Comparison of ENCODE assay signal across 8 cellular contexts in the genomic region with DNA sequence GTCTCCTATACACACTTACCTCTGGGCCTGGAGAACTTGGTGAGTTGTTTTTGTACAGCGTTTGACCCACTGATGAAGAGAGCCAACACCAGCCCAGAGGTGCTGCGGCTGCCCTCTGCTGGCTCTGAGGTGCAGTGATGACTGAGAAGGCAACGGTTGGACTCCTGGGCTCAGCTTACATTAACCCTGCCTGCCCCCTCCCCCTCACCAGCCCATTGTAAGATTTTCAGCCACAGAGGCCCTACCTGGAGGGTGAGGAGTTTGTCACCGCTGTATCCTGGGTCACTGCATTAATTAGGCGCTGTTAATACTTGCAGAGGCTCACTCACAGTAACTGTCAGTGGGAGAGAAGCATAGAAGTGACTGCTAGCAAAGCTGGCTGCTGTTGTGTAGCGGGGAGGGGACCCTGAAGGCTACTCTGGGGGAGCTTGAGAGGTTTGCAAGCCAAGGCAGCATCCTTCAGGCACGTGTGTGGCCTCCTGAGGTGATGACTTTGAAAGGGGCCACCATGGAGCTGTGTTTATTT. TPM values are rescaled to one million over a fixed set of nuclear protein-coding genes. Genes with fewer than 3 reads are reported as not detected.
DNase-seq lines count a peak whose midpoint lies in the region; ATAC-seq and TF ChIP-seq lines count a peak whose summit lies in the region.

No MANE protein-coding gene starts in this region.

- H3K27ac ChIP-seq in OCI-LY7 (ENCODE audit: low read depth, low read length, poor library complexity, severe bottlenecking) (no peak overlapping the region), neural cell (ENCODE audit: low read length) (no peak overlapping the region)

- CTCF ChIA-PET in OCI-LY7 (lab: Charles Lee; ENCODE audit: unreplicated experiment): interaction anchor here (0.6 kb wide), 1 partner anchor 14 kb away, joined by 3 read pairs; no protein-coding TSS in a partner anchor

- H3F3A ChIP-seq in neural cell (ENCODE audit: insufficient read depth, low read length, poor library complexity, severe bottlenecking): no peaks in the 10 kb centered on the region

- no peaks in the 10 kb centered on the region for H3K4me1 ChIP-seq in OCI-LY7 (ENCODE audit: insufficient read depth, low read length, poor library complexity, severe bottlenecking)

- peak; percentile 54 for DNase-seq in GM06990 (ENCODE audit: extremely low read depth, insufficient read length)
- peak; percentile 57 for DNase-seq in OCI-LY7 (ENCODE audit: low spot score)
- DNase-seq in activated T-cell treated with anti-CD3 and anti-CD28 coated beads, Interleukin-2, amount 50 U/mL, for 24 hours: peak; percentile 75
- peak; percentile 78 for DNase-seq in fibroblast of mammary gland (ENCODE audit: low read depth)
- peak; percentile 84 for DNase-seq in superior temporal gyrus (ENCODE audit: extremely low spot score)

- no peaks in the 10 kb centered on the region for H4K20me1 ChIP-seq in OCI-LY7 (ENCODE audit: insufficient read depth, low read length)
- H4K20me1 ChIP-seq in neural cell (ENCODE audit: insufficient read depth): no peaks in the 10 kb centered on the region

- H3K4me3 ChIP-seq in GM06990 (replicated peaks; ENCODE audit: low read depth, low read length) (no peak overlapping the region), OCI-LY7 (ENCODE audit: low read depth, low read length, poor library complexity, severe bottlenecking) (no peak overlapping the region), fibroblast of mammary gland (ENCODE audit: control insufficient read depth, low read depth, low read length) (no peak overlapping the region), neural cell (ENCODE audit: low read length) (no peak overlapping the region)

- TF ChIP-seq EP300 in neural cell (conservative IDR thresholded peaks at IDR 0.05; ENCODE audit: poor library complexity, severe bottlenecking): no peak

- H3K9me3 ChIP-seq in OCI-LY7 (ENCODE audit: low read length) (no peaks in the 10 kb centered on the region), neural cell (ENCODE audit: low read length) (no peaks in the 10 kb centered on the region)

- TF ChIP-seq CTCF in GM06990 (IDR thresholded peaks at IDR 0.05; ENCODE audit: insufficient read depth, low read length, poor library complexity, severe bottlenecking): peak; percentile 91
- peak; percentile 78 for TF ChIP-seq CTCF in OCI-LY7 (conservative IDR thresholded peaks at IDR 0.05; ENCODE audit: low read length)
- TF ChIP-seq CTCF in fibroblast of mammary gland (conservative IDR thresholded peaks at IDR 0.05; ENCODE audit: control insufficient read depth, insufficient read depth, low read depth, low read length): peak; percentile 93
- peak; percentile 82 for TF ChIP-seq CTCF in neural cell (IDR thresholded peaks at IDR 0.05; ENCODE audit: poor library complexity, severe bottlenecking)

- POLR2A ChIA-PET in OCI-LY7 (lab: Charles Lee): interaction anchor here (0.6 to 1.4 kb wide), 6 partner anchors 10 to 152 kb away, joined by 3 to 5 read pairs (median 4); no protein-coding TSS in a partner anchor

- intact Hi-C loops in OCI-LY7 (cut with micrococcal nuclease; ENCODE audit: unreplicated experiment): loop anchor here (1.0 kb wide), 2 partner anchors 90 to 146 kb away; no protein-coding TSS in a partner anchor

- H3K27me3 ChIP-seq in GM06990 (replicated peaks; ENCODE audit: control insufficient read depth, insufficient read depth, low read length) (no peaks in the 10 kb centered on the region), neural cell (ENCODE audit: insufficient read depth, low read depth, low read length) (no peaks in the 10 kb centered on the region)

- H3K4me3 Mint-ChIP-seq in activated T-cell treated with anti-CD3 and anti-CD28 coated beads, Interleukin-2, amount 50 U/mL, for 24 hours: no peak overlapping the region

- ATAC-seq in HG02885 (IDR thresholded peaks at IDR 0.05; ENCODE audit: poor library complexity, unreplicated experiment): peak; percentile 58
- no peak for ATAC-seq in HG03439 (IDR thresholded peaks at IDR 0.05; ENCODE audit: unreplicated experiment)

- no TSS peak for BruUV-seq in OCI-LY7 (replicated peaks; lab: Mats Ljungman, UMichigan)

- peak; percentile 79 for TF ChIP-seq RAD21 in neural cell (conservative IDR thresholded peaks at IDR 0.05)

- H3K4me2 ChIP-seq in OCI-LY7 (ENCODE audit: low read length): no peak overlapping the region
- H3K4me2 ChIP-seq in neural cell (ENCODE audit: low read length): no peak overlapping the region

- H2AFZ ChIP-seq in OCI-LY7 (ENCODE audit: low read length) (no peak overlapping the region), neural cell (ENCODE audit: low read depth, low read length) (no peak overlapping the region)

- no peak overlapping the region for H3K27ac Mint-ChIP-seq in activated T-cell treated with anti-CD3 and anti-CD28 coated beads, Interleukin-2, amount 50 U/mL, for 24 hours

- H3K9me2 ChIP-seq in OCI-LY7 (ENCODE audit: insufficient read depth, low read length): no peaks in the 10 kb centered on the region
- no peaks in the 10 kb centered on the region for H3K9me2 ChIP-seq in neural cell (ENCODE audit: insufficient read depth, low read length)

- H3K4me1 Mint-ChIP-seq in activated T-cell treated with anti-CD3 and anti-CD28 coated beads, Interleukin-2, amount 50 U/mL, for 24 hours (ENCODE audit: low read depth): peaks cover 1% of the 10 kb centered on the region

- no peak overlapping the region for H3K9ac ChIP-seq in neural cell (ENCODE audit: low read length)

- H3K9me3 Mint-ChIP-seq in activated T-cell treated with anti-CD3 and anti-CD28 coated beads, Interleukin-2, amount 50 U/mL, for 24 hours: no peaks in the 10 kb centered on the region

- H3K36me3 Mint-ChIP-seq in activated T-cell treated with anti-CD3 and anti-CD28 coated beads, Interleukin-2, amount 50 U/mL, for 24 hours (ENCODE audit: low read depth): no peaks in the 10 kb centered on the region

- no peaks in the 10 kb centered on the region for H3K36me3 ChIP-seq in GM06990 (ENCODE audit: control insufficient read depth, insufficient read depth, low read length)
- no peaks in the 10 kb centered on the region for H3K36me3 ChIP-seq in OCI-LY7 (ENCODE audit: insufficient read depth, low read length)
- H3K36me3 ChIP-seq in neural cell (ENCODE audit: insufficient read depth, low read length): no peaks in the 10 kb centered on the region

- no peaks in the 10 kb centered on the region for H3K79me2 ChIP-seq in OCI-LY7 (ENCODE audit: insufficient read depth, low read depth, low read length)
- H3K79me2 ChIP-seq in neural cell (replicated peaks; ENCODE audit: insufficient read depth, low read length): no peaks in the 10 kb centered on the region

- H3K27me3 Mint-ChIP-seq in activated T-cell treated with anti-CD3 and anti-CD28 coated beads, Interleukin-2, amount 50 U/mL, for 24 hours: no peaks in the 10 kb centered on the region

TF ChIP-seq in neural cell, 6 proteins besides CTCF, POLR2A, EP300 and RAD21:
- TF ChIP-seq SMC3 (conservative IDR thresholded peaks at IDR 0.05; ENCODE audit: poor library complexity) (peak; percentile 89), TAF1 (IDR thresholded peaks at IDR 0.05; ENCODE audit: low read depth) (no peak)
- TF ChIP-seq, protein P1, sequence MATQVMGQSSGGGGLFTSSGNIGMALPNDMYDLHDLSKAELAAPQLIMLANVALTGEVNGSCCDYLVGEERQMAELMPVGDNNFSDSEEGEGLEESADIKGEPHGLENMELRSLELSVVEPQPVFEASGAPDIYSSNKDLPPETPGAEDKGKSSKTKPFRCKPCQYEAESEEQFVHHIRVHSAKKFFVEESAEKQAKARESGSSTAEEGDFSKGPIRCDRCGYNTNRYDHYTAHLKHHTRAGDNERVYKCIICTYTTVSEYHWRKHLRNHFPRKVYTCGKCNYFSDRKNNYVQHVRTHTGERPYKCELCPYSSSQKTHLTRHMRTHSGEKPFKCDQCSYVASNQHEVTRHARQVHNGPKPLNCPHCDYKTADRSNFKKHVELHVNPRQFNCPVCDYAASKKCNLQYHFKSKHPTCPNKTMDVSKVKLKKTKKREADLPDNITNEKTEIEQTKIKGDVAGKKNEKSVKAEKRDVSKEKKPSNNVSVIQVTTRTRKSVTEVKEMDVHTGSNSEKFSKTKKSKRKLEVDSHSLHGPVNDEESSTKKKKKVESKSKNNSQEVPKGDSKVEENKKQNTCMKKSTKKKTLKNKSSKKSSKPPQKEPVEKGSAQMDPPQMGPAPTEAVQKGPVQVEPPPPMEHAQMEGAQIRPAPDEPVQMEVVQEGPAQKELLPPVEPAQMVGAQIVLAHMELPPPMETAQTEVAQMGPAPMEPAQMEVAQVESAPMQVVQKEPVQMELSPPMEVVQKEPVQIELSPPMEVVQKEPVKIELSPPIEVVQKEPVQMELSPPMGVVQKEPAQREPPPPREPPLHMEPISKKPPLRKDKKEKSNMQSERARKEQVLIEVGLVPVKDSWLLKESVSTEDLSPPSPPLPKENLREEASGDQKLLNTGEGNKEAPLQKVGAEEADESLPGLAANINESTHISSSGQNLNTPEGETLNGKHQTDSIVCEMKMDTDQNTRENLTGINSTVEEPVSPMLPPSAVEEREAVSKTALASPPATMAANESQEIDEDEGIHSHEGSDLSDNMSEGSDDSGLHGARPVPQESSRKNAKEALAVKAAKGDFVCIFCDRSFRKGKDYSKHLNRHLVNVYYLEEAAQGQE (IDR thresholded peaks at IDR 0.05; ENCODE audit: borderline replicate concordance): no peak

RNA-seq across cellular contexts. Expression of a gene that starts 18.9 kb away (rescaled TPM):
- not detected in 2 replicates for total RNA-seq in OCI-LY7 (2014; rRNA removed; shearing (Covaris generic))
- total RNA-seq in OCI-LY7 (2022): not detected in 2 replicates
- not detected in 2 replicates for polyA plus RNA-seq in neural cell
- not detected in 2 replicates for polyA minus RNA-seq in neural cell

RNA-seq across cellular contexts. Expression of a gene that starts 30.6 kb away (rescaled TPM):
- total RNA-seq in OCI-LY7 (2014; rRNA removed; shearing (Covaris generic)): not detected in 2 replicates
- total RNA-seq in OCI-LY7 (2022): 0.25 TPM in 1 of 2 replicates, not detected in the other
- not detected in 2 replicates for polyA plus RNA-seq in neural cell
- not detected in 2 replicates for polyA minus RNA-seq in neural cell

RNA-seq across cellular contexts. Expression of a gene that starts 35.9 kb away (rescaled TPM):
- total RNA-seq in OCI-LY7 (2014; rRNA removed; shearing (Covaris generic)): not detected in 2 replicates
- not detected in 2 replicates for total RNA-seq in OCI-LY7 (2022)
- not detected in 2 replicates for polyA plus RNA-seq in neural cell
- not detected in 2 replicates for polyA minus RNA-seq in neural cell

RNA-seq across cellular contexts. Expression of a gene that starts 54.9 kb away (rescaled TPM):
- 1.1 and 1.4 TPM in 2 replicates for total RNA-seq in OCI-LY7 (2014; rRNA removed; shearing (Covaris generic))
- total RNA-seq in OCI-LY7 (2022): 2.0 and 2.2 TPM in 2 replicates
- 2.8 and 3.3 TPM in 2 replicates for polyA plus RNA-seq in neural cell
- 1.5 and 2.2 TPM in 2 replicates for polyA minus RNA-seq in neural cell

RNA-seq across cellular contexts. Expression of a gene that starts 55.4 kb away (rescaled TPM):
- 74.4 and 95.7 TPM in 2 replicates for total RNA-seq in OCI-LY7 (2014; rRNA removed; shearing (Covaris generic))
- total RNA-seq in OCI-LY7 (2022): 74.8 and 90.3 TPM in 2 replicates
- 49.8 and 54.1 TPM in 2 replicates for polyA plus RNA-seq in neural cell
- 57.4 and 61.4 TPM in 2 replicates for polyA minus RNA-seq in neural cell
